24 cellular contexts compared by ENCODE assay signal in the genomic region with DNA sequence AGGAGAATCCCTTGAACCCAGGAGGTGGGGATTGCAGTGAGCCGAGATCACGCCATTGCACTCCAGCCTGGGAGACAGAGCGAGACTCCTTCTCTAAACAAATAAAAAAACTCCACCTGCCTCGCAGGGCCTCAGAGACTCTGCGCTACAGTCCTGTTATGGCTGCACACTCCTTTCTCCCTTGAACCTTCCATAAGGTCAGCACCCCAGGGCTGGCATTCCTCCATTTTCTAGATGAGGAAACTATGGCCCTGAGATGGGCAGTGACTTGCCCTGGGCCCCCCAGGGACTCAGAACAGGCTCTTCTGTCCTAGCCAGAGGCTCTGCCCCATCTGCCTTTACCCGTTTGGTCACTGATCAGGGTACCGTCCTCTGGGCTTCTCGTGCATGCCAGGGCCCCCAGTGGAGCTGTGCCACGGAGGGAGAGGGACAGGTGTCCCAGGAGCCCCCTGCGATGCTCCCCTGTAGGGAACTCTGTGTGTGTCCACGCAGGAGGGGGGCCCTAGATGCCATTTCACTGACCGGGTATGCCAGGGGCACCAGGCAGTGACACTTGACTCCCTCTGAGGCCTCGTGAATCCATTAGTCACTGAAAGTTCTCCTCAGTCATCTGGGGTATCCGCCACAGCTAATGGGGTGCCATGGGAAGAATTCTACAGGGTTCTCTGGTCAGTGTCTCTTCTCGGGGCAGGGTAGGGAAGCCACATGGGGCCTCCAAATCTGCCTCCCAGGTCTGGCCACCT. TPM values are rescaled to one million over a fixed set of nuclear protein-coding genes. Genes with fewer than 3 reads are reported as not detected.
A peak's percentile ranks its signal among the peaks of the same experiment; 100 is the strongest.
DNase-seq lines count a peak whose midpoint lies in the region; ATAC-seq and TF ChIP-seq lines count a peak whose summit lies in the region.
"Had no signal": no experiment of that assay in that cellular context is flagged by ENCODE, and none has a peak within 500 bp of the region (broad histone marks: within the 10 kb centered on the region; RNA-seq: fewer than 3 reads in every experiment).

No MANE protein-coding gene starts in this region.

- H3K27me3 Mint-ChIP-seq in central memory CD8-positive, alpha-beta T cell, result no peaks in the 10 kb centered on the region
- H3K27me3 Mint-ChIP-seq in memory B cell, result no peaks in the 10 kb centered on the region
- H3K27me3 Mint-ChIP-seq: IgD-negative memory B cell; naive thymus-derived CD4-positive, alpha-beta T cell; stimulated activated naive B cell treated with anti-CD40 and anti-IgM and Interleukin-4, amounts not matched to agents 10 μg/mL and 1 μg/mL and 100 μg/mL, for 72 hours had no signal

- no peaks in the 10 kb centered on the region for H3K4me1 ChIP-seq in thoracic aorta (ENCODE audit: control insufficient read depth in 1 of 2, low read depth in 2 of 2)
- no peaks in the 10 kb centered on the region for H3K4me1 ChIP-seq in thyroid gland
- H3K4me1 ChIP-seq: parathyroid adenoma had no signal

- H3K9me3 Mint-ChIP-seq in central memory CD8-positive, alpha-beta T cell, result no peaks in the 10 kb centered on the region
- no peaks in the 10 kb centered on the region for H3K9me3 Mint-ChIP-seq in memory B cell
- H3K9me3 Mint-ChIP-seq: IgD-negative memory B cell; naive thymus-derived CD4-positive, alpha-beta T cell; stimulated activated naive B cell treated with anti-CD40 and anti-IgM and Interleukin-4, amounts not matched to agents 10 μg/mL and 1 μg/mL and 100 μg/mL, for 72 hours had no signal

- H3K9me3 ChIP-seq in thoracic aorta (no peaks in the 10 kb centered on the region), thyroid gland (no peaks in the 10 kb centered on the region)
- H3K9me3 ChIP-seq: A549; BLaER1 treated with 17β-estradiol and CSF1 and Interleukin-3, amounts not matched to agents 10 nM and 100 nM; esophagus muscularis mucosa; gastrocnemius medialis had no signal

- 88 to 89% methylated on average over 8 of the region's 15 CpGs for WGBS in thyroid gland, 2 donors

- intact Hi-C loops in thyroid gland (cut with DNase I), result no loop called here

- no peak overlapping the region for H3K4me3 ChIP-seq in thoracic aorta
- H3K4me3 ChIP-seq in thyroid gland (replicated peaks in 1 of 3), result no peak overlapping the region
- H3K4me3 ChIP-seq: A549; BLaER1 treated with 17β-estradiol and CSF1 and Interleukin-3, amounts not matched to agents 10 nM and 100 nM; esophagus muscularis mucosa; gastrocnemius medialis had no signal

- peak; percentile 16 for DNase-seq in activated T-cell treated with anti-CD3 and anti-CD28 coated beads, Interleukin-2, amount 50 U/mL, for 1 hour
- DNase-seq in activated T-cell treated with anti-CD3 and anti-CD28 coated beads for 4 hours (no peak), memory B cell (ENCODE audit: low spot score in 2 of 2) (no peak), thoracic aorta (ENCODE audit: low spot score) (peak; percentile 1), putamen (ENCODE audit: low spot score) (no peak), HT-29 (ENCODE audit: low spot score) (no peak), thyroid gland (no peak)
- DNase-seq in central memory CD8-positive, alpha-beta T cell (ENCODE audit: low spot score in 2 of 2), result no peak
- DNase-seq: activated gamma-delta T cell treated with Interleukin-2 at 50 U/mL for 16 hours; mesendoderm; naive thymus-derived CD4-positive, alpha-beta T cell; NCI-H1417 treated with DMSO at 0.1 percent for 48 hours; NCI-H2107; NCI-H510A; NK-92 treated with Interleukin-12 subunit alpha and Interleukin-12 subunit beta, amount 100 ng/mL, for 24 hours; stimulated activated CD4-positive, alpha-beta T cell treated with anti-CD3 and anti-CD28 coated beads, Interleukin-1b, Interleukin-23, amount 100 ng/mL, for 48 hours; stimulated activated naive B cell treated with anti-CD40 and anti-IgM and Interleukin-4, amounts not matched to agents 10 μg/mL and 1 μg/mL and 100 μg/mL, for 72 hours; T1000 had no signal

- H3K4me1 Mint-ChIP-seq in central memory CD8-positive, alpha-beta T cell, result peaks cover 5% of the 10 kb centered on the region
- no peaks in the 10 kb centered on the region for H3K4me1 Mint-ChIP-seq in memory B cell

- peaks cover 86% of the 10 kb centered on the region for H3K36me3 ChIP-seq in thoracic aorta
- peaks cover 62 to 69% of the 10 kb centered on the region in 2 donors for H3K36me3 ChIP-seq in thyroid gland

- peaks cover 38% of the 10 kb centered on the region for H3K36me3 Mint-ChIP-seq in central memory CD8-positive, alpha-beta T cell (ENCODE audit: insufficient read depth)
- peaks cover 21% of the 10 kb centered on the region for H3K36me3 Mint-ChIP-seq in memory B cell

- H3K27ac ChIP-seq in thoracic aorta (no peak overlapping the region), thyroid gland (no peak overlapping the region)
- H3K27ac ChIP-seq: A549, esophagus muscularis mucosa, parathyroid adenoma had no signal

- ATAC-seq in central memory CD8-positive, alpha-beta T cell (replicated peaks; ENCODE audit: extremely low read depth, poor library complexity, severe bottlenecking), result no peak
- ATAC-seq in memory B cell (ENCODE audit: low read depth), result no peak
- ATAC-seq in thoracic aorta (ENCODE audit: insufficient number of reproducible peaks, low FRiP score, low read depth), result no peak
- ATAC-seq: gastrocnemius medialis; naive thymus-derived CD4-positive, alpha-beta T cell; stimulated activated naive B cell treated with anti-CD40 and anti-IgM and Interleukin-4, amounts not matched to agents 10 μg/mL and 1 μg/mL and 100 μg/mL, for 72 hours had no signal

- H3K27ac Mint-ChIP-seq in central memory CD8-positive, alpha-beta T cell (ENCODE audit: low read depth), result peak overlapping the region; percentile 41
- H3K27ac Mint-ChIP-seq in memory B cell, result peak overlapping the region; percentile 14
- H3K27ac Mint-ChIP-seq: stimulated activated naive B cell treated with anti-CD40 and anti-IgM and Interleukin-4, amounts not matched to agents 10 μg/mL and 1 μg/mL and 100 μg/mL, for 72 hours had no signal

- H3K4me3 Mint-ChIP-seq in central memory CD8-positive, alpha-beta T cell, result no peak overlapping the region
- no peak overlapping the region for H3K4me3 Mint-ChIP-seq in memory B cell
- H3K4me3 Mint-ChIP-seq: IgD-negative memory B cell; naive thymus-derived CD4-positive, alpha-beta T cell; stimulated activated naive B cell treated with anti-CD40 and anti-IgM and Interleukin-4, amounts not matched to agents 10 μg/mL and 1 μg/mL and 100 μg/mL, for 72 hours had no signal

- TF ChIP-seq CTCF in thoracic aorta (IDR thresholded peaks at IDR 0.05) (no peak), thyroid gland (IDR thresholded peaks at IDR 0.05) (no peak)

- H3K27me3 ChIP-seq in thoracic aorta (replicated peaks; ENCODE audit: insufficient read depth) (no peaks in the 10 kb centered on the region), thyroid gland (no peaks in the 10 kb centered on the region)
- H3K27me3 ChIP-seq: BLaER1 treated with 17β-estradiol and CSF1 and Interleukin-3, amounts not matched to agents 10 nM and 100 nM; esophagus muscularis mucosa; gastrocnemius medialis had no signal

- TF ChIP-seq POLR2A in thyroid gland (IDR thresholded peaks at IDR 0.05), result no peak

RNA-seq across cellular contexts. Expression of a gene that starts 16.2 kb away (rescaled TPM):
- total RNA-seq in thoracic aorta (10 to 100 TPM; 30.3 to 98.8 TPM), thyroid gland (10 to 100 TPM; 32.2 to 55.3 (median 43.5) TPM)
- total RNA-seq in HT-29 (2014; rRNA removed; shearing (Covaris generic)), result 95.0 and 102 TPM in 2 replicates

RNA-seq across cellular contexts. Expression of a gene that starts 43.1 kb away (rescaled TPM):
- total RNA-seq in thoracic aorta, result 1 to 10 TPM in 1 of 2 donors, under 1 TPM in 1; 0.78 to 5.3 TPM
- total RNA-seq in HT-29 (2014; rRNA removed; shearing (Covaris generic)), result 0.08 and 0.58 TPM in 2 replicates
- under 1 TPM in 3 of 4 donors, not detected in 1; 0.27 to 0.46 (median 0.33) TPM for total RNA-seq in thyroid gland

RNA-seq across cellular contexts. Expression of a gene that starts 58.8 kb away (rescaled TPM):
- 10 to 100 TPM; 45.5 to 46.8 TPM for total RNA-seq in thoracic aorta
- total RNA-seq in HT-29 (2014; rRNA removed; shearing (Covaris generic)), result not detected in 2 replicates
- 10 to 100 TPM; 21.4 to 45.0 (median 25.1) TPM for total RNA-seq in thyroid gland

Comparison
In these comparisons a context has a peak if more than half of its experiments do, and no peak if none do; other contexts are left out.
1. DNase-seq: peak in activated T-cell treated with anti-CD3 and anti-CD28 coated beads, Interleukin-2, amount 50 U/mL, for 1 hour (single experiment) and thoracic aorta (single experiment); none in activated T-cell treated with anti-CD3 and anti-CD28 coated beads for 4 hours (single experiment), central memory CD8-positive, alpha-beta T cell (0 of 2), memory B cell (0 of 2), putamen (single experiment), HT-29 (single experiment) and thyroid gland (0 of 2).
2. RNA of a gene that starts 58.8 kb away (total RNA-seq): 45.5 to 46.8 TPM in thoracic aorta and 21.4 to 45.0 TPM in thyroid gland; not detected in HT-29; every median in the first group is over 10 times any median in the second.